Comparison of ENCODE assay signal across 22 cellular contexts in genomic region chr1:200033511-200034261, GRCh38. TPM values are rescaled to one million over a fixed set of nuclear protein-coding genes. Genes with fewer than 3 reads are reported as not detected.
A peak's percentile ranks its signal among the peaks of the same experiment; 100 is the strongest.
DNase-seq lines count a peak whose midpoint lies in the region; ATAC-seq and TF ChIP-seq lines count a peak whose summit lies in the region.
"Had no signal": no experiment of that assay in that cellular context is flagged by ENCODE, and none has a peak within 500 bp of the region (broad histone marks: within the 10 kb centered on the region; RNA-seq: fewer than 3 reads in every experiment).

No MANE protein-coding gene starts in this region.

- no peak overlapping the region for H3K27ac ChIP-seq in cardiac muscle cell
- no peak overlapping the region for H3K27ac ChIP-seq in endodermal cell (ENCODE audit: low read depth, low read length)
- H3K27ac ChIP-seq in breast epithelium: no peak overlapping the region
- H3K27ac ChIP-seq: dorsolateral prefrontal cortex, heart right ventricle, thoracic aorta had no signal

- peaks cover 100% of the 10 kb centered on the region for H3K27me3 ChIP-seq in cardiac muscle cell
- H3K27me3 ChIP-seq in endodermal cell (ENCODE audit: control insufficient read depth, insufficient read depth, low read length, poor library complexity, severe bottlenecking): peaks cover 96% of the 10 kb centered on the region
- H3K27me3 ChIP-seq in kidney epithelial cell (ENCODE audit: control insufficient read depth, insufficient read depth, low read length): peaks cover 84% of the 10 kb centered on the region
- peaks cover 0 to 94% of the 10 kb centered on the region in 2 donors for H3K27me3 ChIP-seq in breast epithelium

- H3K27me3 Mint-ChIP-seq in endodermal cell (ENCODE audit: insufficient read depth): peaks cover 22% of the 10 kb centered on the region

- intact Hi-C loops in Right ventricle myocardium inferior (cut with DNase I) (loop anchor here (5.0 kb wide), 1 partner anchor 34 kb away; no protein-coding TSS in a partner anchor), breast epithelium (cut with DNase I; ENCODE audit: low total_unique reads) (no loop called here)

- peaks cover 29% of the 10 kb centered on the region for H3K4me1 Mint-ChIP-seq in endodermal cell

- TF ChIP-seq POLR2A in breast epithelium (IDR thresholded peaks at IDR 0.05): no peak

- no peak overlapping the region for H3K27ac Mint-ChIP-seq in endodermal cell
- H3K27ac Mint-ChIP-seq: activated naive CD8-positive, alpha-beta T cell; IgD-negative memory B cell; stimulated activated effector memory CD8-positive, alpha-beta T cell treated with anti-CD3 and anti-CD28 coated beads, Interleukin-12 subunit alpha, Interleukin-12 subunit beta, amount 100 ng/mL, for 72 hours; T-helper 1 cell treated with Interleukin-12 subunit alpha and Interleukin-12 subunit beta and Interleukin-4 antibody, amounts not matched to agents 30 μg/mL and 1 μg/mL, for 36 hours; WTC11 had no signal

- peak in 1 of 2 donors; percentile 36 for DNase-seq in cardiac muscle cell (ENCODE audit: low read depth in 1 of 2, low spot score in 1 of 2)
- DNase-seq in Right ventricle myocardium inferior (ENCODE audit: missing footprints): no peak
- peak; percentile 80 for DNase-seq in endodermal cell
- no peak for DNase-seq in kidney epithelial cell (ENCODE audit: low read depth)
- no peak for DNase-seq in NCI-H2107 (lab: John Stamatoyannopoulos, UW)
- DNase-seq in breast epithelium (ENCODE audit: low spot score in 2 of 2): no peak
- DNase-seq: C1 segment of cervical spinal cord, dorsolateral prefrontal cortex, heart right ventricle, NCI-H2029, NCI-H524, SHP77 treated with DMSO at 0.1 percent for 48 hours had no signal

- 34 to 42% methylated on average over 16 to 23 of the region's 23 CpGs for WGBS in endodermal cell (ENCODE audit: insufficient coverage in 1 of 2, insufficient read length in 1 of 2), 2 experiments

- H3K9me3 Mint-ChIP-seq in endodermal cell: no peaks in the 10 kb centered on the region
- H3K9me3 Mint-ChIP-seq: IgD-negative memory B cell; stimulated activated effector memory CD8-positive, alpha-beta T cell treated with anti-CD3 and anti-CD28 coated beads, Interleukin-12 subunit alpha, Interleukin-12 subunit beta, amount 100 ng/mL, for 72 hours; T-helper 1 cell treated with Interleukin-12 subunit alpha and Interleukin-12 subunit beta and Interleukin-4 antibody, amounts not matched to agents 30 μg/mL and 1 μg/mL, for 36 hours; WTC11 had no signal

- no peak for ATAC-seq in Right ventricle myocardium inferior
- ATAC-seq in GM21390 (IDR thresholded peaks at IDR 0.05; ENCODE audit: unreplicated experiment): no peak
- no peak for ATAC-seq in GM21737 (IDR thresholded peaks at IDR 0.05; ENCODE audit: unreplicated experiment)
- ATAC-seq: heart right ventricle; stimulated activated effector memory CD8-positive, alpha-beta T cell treated with anti-CD3 and anti-CD28 coated beads, Interleukin-12 subunit alpha, Interleukin-12 subunit beta, amount 100 ng/mL, for 72 hours; WTC11 had no signal

- no peak overlapping the region for H3K4me3 ChIP-seq in cardiac muscle cell
- H3K4me3 ChIP-seq in endodermal cell (ENCODE audit: low read length): no peak overlapping the region
- H3K4me3 ChIP-seq in kidney epithelial cell (ENCODE audit: low read depth, low read length): no peak overlapping the region
- H3K4me3 ChIP-seq in breast epithelium: no peak overlapping the region

- H3K9me3 ChIP-seq in cardiac muscle cell (ENCODE audit: low read depth) (no peaks in the 10 kb centered on the region), endodermal cell (ENCODE audit: control insufficient read depth, low read length) (no peaks in the 10 kb centered on the region), breast epithelium (no peaks in the 10 kb centered on the region)
- H3K9me3 ChIP-seq: heart right ventricle, thoracic aorta had no signal

- TF ChIP-seq CTCF in cardiac muscle cell (IDR thresholded peaks at IDR 0.05; ENCODE audit: low read depth, low read length): peak; percentile 15
- TF ChIP-seq CTCF in endodermal cell (conservative IDR thresholded peaks at IDR 0.05): peak; percentile 60
- peak; percentile 28 for TF ChIP-seq CTCF in kidney epithelial cell (IDR thresholded peaks at IDR 0.05; ENCODE audit: insufficient read depth, low read length, poor library complexity, severe bottlenecking)
- TF ChIP-seq CTCF in breast epithelium (IDR thresholded peaks at IDR 0.05): no peak

- H3K4me3 Mint-ChIP-seq in endodermal cell: no peak overlapping the region
- H3K4me3 Mint-ChIP-seq: activated naive CD8-positive, alpha-beta T cell; IgD-negative memory B cell; stimulated activated effector memory CD8-positive, alpha-beta T cell treated with anti-CD3 and anti-CD28 coated beads, Interleukin-12 subunit alpha, Interleukin-12 subunit beta, amount 100 ng/mL, for 72 hours; T-helper 1 cell treated with Interleukin-12 subunit alpha and Interleukin-12 subunit beta and Interleukin-4 antibody, amounts not matched to agents 30 μg/mL and 1 μg/mL, for 36 hours; WTC11 had no signal

- no peaks in the 10 kb centered on the region for H3K36me3 Mint-ChIP-seq in endodermal cell (ENCODE audit: low read depth)
- H3K36me3 Mint-ChIP-seq: activated naive CD8-positive, alpha-beta T cell; WTC11 had no signal

- H3K4me1 ChIP-seq in cardiac muscle cell (ENCODE audit: low read depth) (peaks cover 6% of the 10 kb centered on the region), endodermal cell (ENCODE audit: control insufficient read depth, insufficient read depth, low read length) (peaks cover 6% of the 10 kb centered on the region), breast epithelium (no peaks in the 10 kb centered on the region)

- no peak overlapping the region for H3K9ac ChIP-seq in endodermal cell (ENCODE audit: extremely low read depth, low read length, poor library complexity, severe bottlenecking)

- H3K36me3 ChIP-seq in cardiac muscle cell: no peaks in the 10 kb centered on the region
- H3K36me3 ChIP-seq in endodermal cell (ENCODE audit: control insufficient read depth, insufficient read depth, low read length): no peaks in the 10 kb centered on the region
- no peaks in the 10 kb centered on the region for H3K36me3 ChIP-seq in kidney epithelial cell (ENCODE audit: control insufficient read depth, insufficient read depth, low read length)
- no peaks in the 10 kb centered on the region for H3K36me3 ChIP-seq in breast epithelium
- H3K36me3 ChIP-seq: heart right ventricle, thoracic aorta had no signal

RNA-seq across cellular contexts. Expression of gene NR5A2, which starts 6.2 kb away (rescaled TPM):
- total RNA-seq in cardiac muscle cell (0.15 TPM in 1 of 2 replicates, not detected in the other), Right ventricle myocardium inferior (1.6 TPM), endodermal cell (1 to 10 TPM in 1 of 2 donors, under 1 TPM in 1; 0.62 to 1.7 TPM), kidney epithelial cell (not detected in 2 replicates), breast epithelium (1 to 10 TPM; 4.1 to 5.6 (median 4.9) TPM)
- not detected in 2 replicates for polyA plus RNA-seq in cardiac muscle cell
- polyA plus RNA-seq in endodermal cell (2013, experiment 1 of 2): 0.36 TPM
- 0.21 TPM for polyA plus RNA-seq in endodermal cell (2013, experiment 2 of 2)
- total RNA-seq: fibroblast of lung had no signal
- polyA plus RNA-seq: neural cell had no signal

Comparison
In these comparisons a context has a peak if more than half of its experiments do, and no peak if none do; other contexts are left out.
1. CTCF ChIP-seq: peak in cardiac muscle cell (single experiment), endodermal cell (single experiment) and kidney epithelial cell (single experiment); none in breast epithelium (0 of 3).